In genomic region chr3:38136272-38136806, GRCh38 we compare ENCODE assay signal across 8 cellular contexts. TPM values are rescaled to one million over a fixed set of nuclear protein-coding genes. Genes with fewer than 3 reads are reported as not detected.
DNase-seq lines count a peak whose midpoint lies in the region; ATAC-seq and TF ChIP-seq lines count a peak whose summit lies in the region.

No MANE protein-coding gene starts in this region.

- H3K4me3 ChIP-seq in esophagus squamous epithelium = peak overlapping the region; percentile 64 to 99 (median 90)
- peak overlapping the region; percentile 88 to 97 for H3K4me3 ChIP-seq in neutrophil (ENCODE audit: low read depth in 1 of 2, low read length in 1 of 2)

- intact Hi-C loops in esophagus squamous epithelium (cut with DNase I) = loop anchor here (2.0 to 10.0 kb wide), 2 partner anchors 32 to 102 kb away; partner anchors contain the start of gene DLEC1

- TF ChIP-seq CTCF in esophagus squamous epithelium (IDR thresholded peaks at IDR 0.05) (no peak), neutrophil (IDR thresholded peaks at IDR 0.05) (no peak)

- TF ChIP-seq POLR2A in esophagus squamous epithelium (IDR thresholded peaks at IDR 0.05) = no peak

- ATAC-seq in GM19324 (IDR thresholded peaks at IDR 0.05; ENCODE audit: low FRiP score, unreplicated experiment) = no peak

- H3K27me3 ChIP-seq in esophagus squamous epithelium = no peaks in the 10 kb centered on the region
- H3K27me3 ChIP-seq in neutrophil = no peaks in the 10 kb centered on the region

- peaks cover 5 to 53% (median 10%) of the 10 kb centered on the region in 3 donors for H3K36me3 ChIP-seq in esophagus squamous epithelium
- peaks cover 54% of the 10 kb centered on the region for H3K36me3 ChIP-seq in neutrophil

- DNase-seq in activated naive CD4-positive, alpha-beta T cell treated with Interleukin-2 at 50 U/mL for 16 hours = peak; percentile 17
- no peak for DNase-seq in activated naive CD4-positive, alpha-beta T cell treated with anti-CD3 and anti-CD28 coated beads, Interleukin-2, amount 50 U/mL, for 16 hours
- DNase-seq in T-helper 9 cell = peak; percentile 5
- DNase-seq in esophagus squamous epithelium (lab: John Stamatoyannopoulos, UW) = no peak
- no peak for DNase-seq in NCI-H510A (lab: John Stamatoyannopoulos, UW)
- no peak for DNase-seq in SK-N-DZ (ENCODE audit: low spot score)

- H3K27ac ChIP-seq in esophagus squamous epithelium = peak overlapping the region; percentile 82 to 96 (median 91)
- H3K27ac ChIP-seq in neutrophil = peak overlapping the region; percentile 94

- WGBS in esophagus squamous epithelium, 2 donors = 1 to 2% methylated on average over 12 to 20 of the region's 28 CpGs

- H3K9me3 ChIP-seq in esophagus squamous epithelium = no peaks in the 10 kb centered on the region
- H3K9me3 ChIP-seq in neutrophil = no peaks in the 10 kb centered on the region

- peaks cover 39 to 73% (median 49%) of the 10 kb centered on the region in 3 donors for H3K4me1 ChIP-seq in esophagus squamous epithelium
- H3K4me1 ChIP-seq in neutrophil (ENCODE audit: control insufficient read depth in 1 of 2, insufficient read depth in 1 of 2, low read depth in 1 of 2, low read length in 1 of 2) = peaks cover 65 to 79% of the 10 kb centered on the region in 2 experiments

RNA-seq across cellular contexts. Expression of gene ACAA1, which starts 0.6 kb away (rescaled TPM):
- 10 to 100 TPM; 63.5 to 75.2 (median 68.7) TPM for total RNA-seq in esophagus squamous epithelium
- 3.4 and 4.2 TPM in 2 replicates for polyA plus RNA-seq in SK-N-DZ (2014; cell fraction: cytosol; rRNA removed)
- polyA plus RNA-seq in SK-N-DZ (2014; cell fraction: nucleus; rRNA removed) = 31.9 and 51.1 TPM in 2 replicates

RNA-seq across cellular contexts. Expression of gene MYD88, which starts 2.1 kb away (rescaled TPM):
- total RNA-seq in esophagus squamous epithelium = 10 to 100 TPM; 42.5 to 77.1 (median 60.2) TPM
- polyA plus RNA-seq in SK-N-DZ (2014; cell fraction: cytosol; rRNA removed) = 1.4 and 2.0 TPM in 2 replicates
- 4.3 and 18.1 TPM in 2 replicates for polyA plus RNA-seq in SK-N-DZ (2014; cell fraction: nucleus; rRNA removed)

RNA-seq across cellular contexts. Expression of gene OXSR1, which starts 29.0 kb away (rescaled TPM):
- total RNA-seq in esophagus squamous epithelium = 10 to 100 TPM; 28.8 to 48.2 (median 37.6) TPM
- 26.3 and 27.4 TPM in 2 replicates for polyA plus RNA-seq in SK-N-DZ (2014; cell fraction: cytosol; rRNA removed)
- polyA plus RNA-seq in SK-N-DZ (2014; cell fraction: nucleus; rRNA removed) = 23.0 and 24.8 TPM in 2 replicates

Comparison
In these comparisons a context has a peak if more than half of its experiments do, and no peak if none do; other contexts are left out.
1. DNase-seq: peak in activated naive CD4-positive, alpha-beta T cell treated with Interleukin-2 at 50 U/mL for 16 hours (single experiment) and T-helper 9 cell (single experiment); none in activated naive CD4-positive, alpha-beta T cell treated with anti-CD3 and anti-CD28 coated beads, Interleukin-2, amount 50 U/mL, for 16 hours (single experiment), esophagus squamous epithelium (single experiment), NCI-H510A (single experiment) and SK-N-DZ (single experiment).